13 cellular contexts compared by ENCODE assay signal in genomic region chr7:2830609-2831376, GRCh38. TPM values are rescaled to one million over a fixed set of nuclear protein-coding genes. Genes with fewer than 3 reads are reported as not detected.
DNase-seq lines count a peak whose midpoint lies in the region; ATAC-seq, FAIRE-seq and TF ChIP-seq lines count a peak whose summit lies in the region.
"Had no signal": no experiment of that assay in that cellular context is flagged by ENCODE, and none has a peak within 500 bp of the region (broad histone marks: within the 10 kb centered on the region; RNA-seq: fewer than 3 reads in every experiment).

No MANE protein-coding gene starts in this region.

- TF ChIP-seq POLR2A in K562 (conservative IDR thresholded peaks at IDR 0.05): no peak

- intact Hi-C loops in K562 (cut with micrococcal nuclease): no loop called here

- in situ Hi-C loops in K562 (cut with MboI): no loop called here

- H3K4me1 ChIP-seq in K562 (replicated peaks in 1 of 2; ENCODE audit: control insufficient read depth in 2 of 2, insufficient read depth in 2 of 2, low read length in 2 of 2): peaks cover 5 to 8% of the 10 kb centered on the region in 2 experiments; a peak in 3 of 5 replicates

- peaks cover 23% of the 10 kb centered on the region; the same call in 1 of the 2 replicates for H4K20me1 ChIP-seq in K562 (replicated peaks; ENCODE audit: control insufficient read depth, insufficient read depth, low read length)

- TF ChIP-seq CTCF in C4-2B (conservative IDR thresholded peaks at IDR 0.05): no peak
- TF ChIP-seq CTCF in K562 (IDR thresholded peaks at IDR 0.05 in 2 of 3, conservative IDR thresholded peaks at IDR 0.05 in 1 of 3; ENCODE audit: insufficient read depth in 2 of 3, low read depth in 1 of 3, low read length in 3 of 3): no peak

- no peak overlapping the region for H3K9ac ChIP-seq in K562 (ENCODE audit: insufficient read depth in 1 of 2, low read depth in 2 of 2, low read length in 2 of 2)
- H3K9ac ChIP-seq: BLaER1 treated with 17β-estradiol and CSF1 and Interleukin-3, amounts not matched to agents 10 nM and 100 nM had no signal

- peak overlapping the region; percentile 51 for H3K27ac ChIP-seq in C4-2B
- no peak overlapping the region for H3K27ac ChIP-seq in K562 (ENCODE audit: extremely low read depth, low read depth, low read length)
- H3K27ac ChIP-seq: BLaER1 treated with 17β-estradiol and CSF1 and Interleukin-3, amounts not matched to agents 10 nM and 100 nM had no signal

- peaks cover 4% of the 10 kb centered on the region for H3K9me1 ChIP-seq in K562 (ENCODE audit: control insufficient read depth, insufficient read depth, low read length)

- no peak for TF ChIP-seq RAD21 in K562 (CRISPR knock-in tag; conservative IDR thresholded peaks at IDR 0.05 in 1 of 2, IDR thresholded peaks at IDR 0.05 in 1 of 2)

- POLR2A ChIA-PET in K562 (lab: Yijun Ruan, JAX): no interaction called here

- H3K4me3 ChIP-seq in K562: no peak overlapping the region
- H3K4me3 ChIP-seq: BLaER1 treated with 17β-estradiol and CSF1 and Interleukin-3, amounts not matched to agents 10 nM and 100 nM had no signal

- no peak for TF ChIP-seq EP300 in K562 (IDR thresholded peaks at IDR 0.05; ENCODE audit: low read length)

- H3K9me3 ChIP-seq in K562 (replicated peaks; ENCODE audit: control insufficient read depth, insufficient read depth, low read depth, low read length): no peaks in the 10 kb centered on the region

- no TSS peak for BruUV-seq in K562 (replicated peaks; lab: Mats Ljungman, UMichigan)

- H3K4me2 ChIP-seq in K562 (ENCODE audit: insufficient read depth, low read length): no peak overlapping the region
- H3K4me2 ChIP-seq: BLaER1 treated with 17β-estradiol and CSF1 and Interleukin-3, amounts not matched to agents 10 nM and 100 nM had no signal

- no peaks in the 10 kb centered on the region for H3K27me3 ChIP-seq in K562 (ENCODE audit: control insufficient read depth in 2 of 2, insufficient read depth in 2 of 2, low read length in 2 of 2)
- H3K27me3 ChIP-seq: BLaER1 treated with 17β-estradiol and CSF1 and Interleukin-3, amounts not matched to agents 10 nM and 100 nM had no signal

- CTCF ChIA-PET in K562 (lab: Yijun Ruan, JAX; ENCODE audit: low intra/inter-chr PET ratio): no interaction called here

- peak; percentile 51 for FAIRE-seq in HTR-8/SVneo (lab: Jason Lieb, UNC)
- no peak for FAIRE-seq in K562 (lab: Jason Lieb, UNC)

- H3K79me2 ChIP-seq in K562 (ENCODE audit: control insufficient read depth, insufficient read depth, low read length): peaks cover 15% of the 10 kb centered on the region; the same call in 1 of the 3 replicates

- H2AFZ ChIP-seq in K562 (ENCODE audit: low read depth, low read length): no peak overlapping the region

- peak; percentile 51; the same call in 2 of the 3 replicates for ATAC-seq in K562
- ATAC-seq in GM19328 (IDR thresholded peaks at IDR 0.05; ENCODE audit: unreplicated experiment): no peak

- WGBS in K562 (ENCODE audit: insufficient coverage, low coverage, missing lambda C conversion rate): 42% methylated on average over 8 of the region's 8 CpGs

- peaks cover 15% of the 10 kb centered on the region; the same call in 2 of the 3 replicates for H3K36me3 ChIP-seq in K562 (ENCODE audit: control insufficient read depth, insufficient read depth, low read length)

- DNase-seq in HTR-8/SVneo (ENCODE audit: insufficient read length, low spot score) (no peak), K562 (ENCODE audit: extremely low read depth in 1 of 4, low spot score in 3 of 4) (no peak), iris pigment epithelial cell (ENCODE audit: low read depth) (peak; percentile 57), HT-29 (ENCODE audit: low spot score) (no peak), occipital lobe (lab: John Stamatoyannopoulos, UW) (no peak), HK-2 (ENCODE audit: unreplicated experiment) (no peak)
- DNase-seq: Kasumi-1, NCI-H1417, NCI-H1930, NCI-H524 had no signal

TF ChIP-seq in K562, 482 proteins besides CTCF, POLR2A, EP300 and RAD21 (continues in another document):
- no peak for TF ChIP-seq KDM5B (IDR thresholded peaks at IDR 0.05; ENCODE audit: insufficient replicate concordance, low read depth, low read length)
- no peak for TF ChIP-seq NKRF (IDR thresholded peaks at IDR 0.05; ENCODE audit: borderline replicate concordance)
- TF ChIP-seq PHF8 (IDR thresholded peaks at IDR 0.05; ENCODE audit: borderline replicate concordance, low read length): no peak
- TF ChIP-seq XRCC5 (IDR thresholded peaks at IDR 0.05; ENCODE audit: low read depth, low read length): no peak
- TF ChIP-seq CHD2 (IDR thresholded peaks at IDR 0.05; ENCODE audit: low read depth, low read length): no peak
- no peak for TF ChIP-seq ZHX1 (conservative IDR thresholded peaks at IDR 0.05; ENCODE audit: low read length)
- no peak for TF ChIP-seq MCM5 (IDR thresholded peaks at IDR 0.05; ENCODE audit: low read depth)
- TF ChIP-seq ZNF311 (CRISPR knock-in tag; IDR thresholded peaks at IDR 0.05): no peak
- TF ChIP-seq ZBTB7A (IDR thresholded peaks at IDR 0.05; ENCODE audit: borderline replicate concordance, control insufficient read depth, low read depth, low read length): no peak
- no peak for TF ChIP-seq STAG1 (CRISPR knock-in tag; IDR thresholded peaks at IDR 0.05; ENCODE audit: borderline replicate concordance)
- TF ChIP-seq ZNF165 (CRISPR knock-in tag; IDR thresholded peaks at IDR 0.05; ENCODE audit: borderline replicate concordance): no peak
- TF ChIP-seq, protein P1, sequence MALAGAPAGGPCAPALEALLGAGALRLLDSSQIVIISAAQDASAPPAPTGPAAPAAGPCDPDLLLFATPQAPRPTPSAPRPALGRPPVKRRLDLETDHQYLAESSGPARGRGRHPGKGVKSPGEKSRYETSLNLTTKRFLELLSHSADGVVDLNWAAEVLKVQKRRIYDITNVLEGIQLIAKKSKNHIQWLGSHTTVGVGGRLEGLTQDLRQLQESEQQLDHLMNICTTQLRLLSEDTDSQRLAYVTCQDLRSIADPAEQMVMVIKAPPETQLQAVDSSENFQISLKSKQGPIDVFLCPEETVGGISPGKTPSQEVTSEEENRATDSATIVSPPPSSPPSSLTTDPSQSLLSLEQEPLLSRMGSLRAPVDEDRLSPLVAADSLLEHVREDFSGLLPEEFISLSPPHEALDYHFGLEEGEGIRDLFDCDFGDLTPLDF (CRISPR knock-in tag; IDR thresholded peaks at IDR 0.05): no peak
- no peak for TF ChIP-seq DPF2 (IDR thresholded peaks at IDR 0.05)

RNA-seq across cellular contexts. Expression of gene GNA12, which starts 13.3 kb away (rescaled TPM):
- total RNA-seq in K562 (2011; cell fraction: chromatin; rRNA removed; ENCODE audit: low replicate concordance): 34.3 and 48.1 TPM in 2 replicates
- 27.5 and 29.5 TPM in 2 replicates for total RNA-seq in K562 (2011; cell fraction: nucleolus; rRNA removed)
- 23.2 and 24.7 TPM in 2 replicates for total RNA-seq in K562 (2011; cell fraction: nucleoplasm; rRNA removed)
- total RNA-seq in K562 (2014; rRNA removed) (3.6 and 6.3 TPM in 2 replicates), K562 (2014; rRNA removed; fragmentation: Illumina TruSeq; extraction: Trizol) (6.6 and 8.4 TPM in 2 replicates), K562 (2015; rRNA removed; fragmentation: Illumina TruSeq; extraction: Trizol) (9.2 and 9.6 TPM in 2 replicates), K562 (2021) (24.5 and 25.0 TPM in 2 replicates), occipital lobe (15.3 TPM)
- polyA plus RNA-seq in K562 (2011; rRNA removed) (32.7 and 34.2 TPM in 2 replicates), K562 (2014; fragmentation: Illumina TruSeq; extraction: Trizol) (19.4 and 20.7 TPM in 2 replicates), K562 (2014; fragmentation: Nextera tagmentation; extraction: Ambion mirVana) (1 to 10 TPM in 1 of 2 experiments, under 1 TPM in 1; 0.65 to 2.2 TPM), K562 (2014; rRNA removed) (16.4 and 18.3 TPM in 2 replicates)
- polyA plus RNA-seq in K562 (2011; cell fraction: cytosol; rRNA removed): 30.5 and 36.3 TPM in 2 replicates
- 18.5 and 19.3 TPM in 2 replicates for polyA plus RNA-seq in K562 (2011; cell fraction: nucleus; rRNA removed)
- polyA plus RNA-seq in K562 (2012): 18.1 and 31.2 TPM in 2 replicates
- 30.0 and 50.8 TPM in 2 replicates for polyA minus RNA-seq in K562 (2011; rRNA and poly(A)+ RNA removed)
- polyA minus RNA-seq in K562 (2011; cell fraction: cytosol; rRNA and poly(A)+ RNA removed): 22.2 and 27.2 TPM in 2 replicates
- 6.3 and 10.7 TPM in 2 replicates for polyA minus RNA-seq in K562 (2011; cell fraction: nucleus; rRNA and poly(A)+ RNA removed)
- total RNA-seq in HT-29 (2014; rRNA removed; shearing (Covaris generic)): 10.4 and 11.2 TPM in 2 replicates
